In the genomic region with DNA sequence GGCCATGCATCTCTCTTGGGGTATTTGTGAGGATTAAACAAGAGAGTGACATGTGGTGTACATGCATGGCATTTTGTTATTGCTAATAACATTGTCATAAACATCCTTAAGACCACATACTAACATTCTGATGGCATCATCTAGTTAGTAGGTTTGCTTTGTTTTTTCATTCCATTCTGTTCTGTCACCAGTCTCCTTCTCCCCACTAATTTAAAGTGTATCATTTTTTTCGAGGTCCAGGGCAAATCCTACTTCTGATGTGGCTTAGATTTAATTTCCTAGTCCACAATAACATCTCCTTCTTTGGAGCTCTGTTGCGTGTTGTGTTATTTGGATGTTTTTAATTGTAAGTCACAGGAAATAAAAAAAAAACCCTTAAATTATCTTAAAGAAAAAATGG, we compare ENCODE assay signal across 29 cellular contexts.
"Had no signal": no experiment of that assay in that cellular context is flagged by ENCODE, and none has a peak within 500 bp of the region (broad histone marks: within the 10 kb centered on the region; RNA-seq: fewer than 3 reads in every experiment).

No MANE protein-coding gene starts in this region.

- H3K9me3 Mint-ChIP-seq: activated CD4-positive, alpha-beta memory T cell treated with anti-CD3 and anti-CD28 coated beads for 36 hours; activated CD4-positive, alpha-beta T cell treated with anti-CD3 and anti-CD28 coated beads, Interleukin-2, amount 10 ng/mL, durations not matched to agents 24 days and 14 days; activated T-cell treated with anti-CD3 and anti-CD28 coated beads, Interleukin-2, amount 50 U/mL, for 4 hours; activated T-helper 17 cell treated with anti-CD3 and anti-CD28 coated beads, Interleukin-2, amount 50 U/mL, for 72 hours; central memory CD8-positive, alpha-beta T cell; dendritic cell treated with granulocyte-macrophage colony-stimulating factor and Interleukin-4, amounts not matched to agents 40 ng/mL and 50 ng/mL, for 4 days; endodermal cell; naive thymus-derived CD8-positive, alpha-beta T cell; neural crest cell had no signal

- FAIRE-seq: keratinocyte, pancreas had no signal

- H3K9me3 ChIP-seq: breast epithelium, pancreas, psoas muscle, suprapubic skin, tibial artery had no signal

- H3K4me1 ChIP-seq: breast epithelium, pancreas, psoas muscle, suprapubic skin had no signal

- DNase-seq: activated CD4-positive, alpha-beta memory T cell treated with anti-CD3 and anti-CD28 coated beads for 36 hours; activated CD4-positive, alpha-beta T cell treated with anti-CD3 and anti-CD28 coated beads, Interleukin-2, amount 10 ng/mL, durations not matched to agents 24 days and 14 days; activated CD4-positive, CD25-positive, alpha-beta regulatory T cell treated with anti-CD3 and anti-CD28 coated beads, Interleukin-2, amount 50 U/mL, for 72 hours; activated gamma-delta T cell treated with Interleukin-2 at 50 U/mL for 16 hours; activated naive CD4-positive, alpha-beta T cell treated with anti-CD3 and anti-CD28 coated beads, Interleukin-2, amount 50 U/mL, for 16 hours; activated T-cell treated with anti-CD3 and anti-CD28 coated beads, Interleukin-2, amount 50 U/mL, for 4 hours; amygdala; endodermal cell; head of caudate nucleus; hippocampal formation; left colon; naive thymus-derived CD8-positive, alpha-beta T cell; nucleus accumbens; pancreas; psoas muscle; stimulated activated CD4-positive, alpha-beta T cell treated with anti-CD3 and anti-CD28 coated beads, Interleukin-15, amount 100 ng/mL, for 24 hours; stimulated activated CD4-positive, alpha-beta T cell treated with anti-CD3 and anti-CD28 coated beads, Interleukin-2, amount 100 ng/mL, for 24 hours; stimulated activated naive CD4-positive, alpha-beta T cell; T-helper 17 cell; T1000; tibial artery had no signal

- H3K27me3 Mint-ChIP-seq: activated CD4-positive, alpha-beta T cell treated with anti-CD3 and anti-CD28 coated beads, Interleukin-2, amount 10 ng/mL, durations not matched to agents 24 days and 14 days; dendritic cell treated with granulocyte-macrophage colony-stimulating factor and Interleukin-4, amounts not matched to agents 40 ng/mL and 50 ng/mL, for 4 days had no signal

- H3K4me1 Mint-ChIP-seq: activated CD4-positive, alpha-beta T cell treated with anti-CD3 and anti-CD28 coated beads, Interleukin-2, amount 10 ng/mL, durations not matched to agents 24 days and 14 days; activated T-helper 17 cell treated with anti-CD3 and anti-CD28 coated beads, Interleukin-2, amount 50 U/mL, for 72 hours; central memory CD8-positive, alpha-beta T cell; endodermal cell; naive thymus-derived CD8-positive, alpha-beta T cell; T-helper 17 cell had no signal

- ATAC-seq: activated T-cell treated with anti-CD3 and anti-CD28 coated beads, Interleukin-2, amount 50 U/mL, for 4 hours; activated T-helper 17 cell treated with anti-CD3 and anti-CD28 coated beads, Interleukin-2, amount 50 U/mL, for 72 hours; esophagus mucosa; left colon; naive thymus-derived CD8-positive, alpha-beta T cell; pancreas; psoas muscle; T-helper 17 cell had no signal

- H3K27ac ChIP-seq: breast epithelium, pancreas, psoas muscle, suprapubic skin, tibial artery had no signal

- H3K4me3 ChIP-seq: breast epithelium, pancreas, psoas muscle, suprapubic skin, tibial artery had no signal

- H3K36me3 ChIP-seq: breast epithelium, pancreas, suprapubic skin, tibial artery had no signal

- H3K36me3 Mint-ChIP-seq: activated CD4-positive, alpha-beta memory T cell treated with anti-CD3 and anti-CD28 coated beads for 36 hours; naive thymus-derived CD8-positive, alpha-beta T cell had no signal

- H3K4me3 Mint-ChIP-seq: activated CD4-positive, alpha-beta memory T cell treated with anti-CD3 and anti-CD28 coated beads for 36 hours; activated CD4-positive, alpha-beta T cell treated with anti-CD3 and anti-CD28 coated beads, Interleukin-2, amount 10 ng/mL, durations not matched to agents 24 days and 14 days; activated T-cell treated with anti-CD3 and anti-CD28 coated beads, Interleukin-2, amount 50 U/mL, for 4 hours; activated T-helper 17 cell treated with anti-CD3 and anti-CD28 coated beads, Interleukin-2, amount 50 U/mL, for 72 hours; central memory CD8-positive, alpha-beta T cell; dendritic cell treated with granulocyte-macrophage colony-stimulating factor and Interleukin-4, amounts not matched to agents 40 ng/mL and 50 ng/mL, for 4 days; endodermal cell; naive thymus-derived CD8-positive, alpha-beta T cell; neural crest cell; T-helper 17 cell had no signal

- H3K27me3 ChIP-seq: breast epithelium, pancreas, suprapubic skin, tibial artery had no signal

- H3K27ac Mint-ChIP-seq: activated CD4-positive, alpha-beta memory T cell treated with anti-CD3 and anti-CD28 coated beads for 36 hours; activated CD4-positive, alpha-beta T cell treated with anti-CD3 and anti-CD28 coated beads, Interleukin-2, amount 10 ng/mL, durations not matched to agents 24 days and 14 days; activated T-helper 17 cell treated with anti-CD3 and anti-CD28 coated beads, Interleukin-2, amount 50 U/mL, for 72 hours; dendritic cell treated with granulocyte-macrophage colony-stimulating factor and Interleukin-4, amounts not matched to agents 40 ng/mL and 50 ng/mL, for 4 days; endodermal cell; naive thymus-derived CD8-positive, alpha-beta T cell; T-helper 17 cell had no signal
